In genomic region chr15:42511010-42511396, GRCh38 we compare ENCODE assay signal across 10 cellular contexts. TPM values are rescaled to one million over a fixed set of nuclear protein-coding genes. Genes with fewer than 3 reads are reported as not detected.
A peak's percentile ranks its signal among the peaks of the same experiment; 100 is the strongest.
DNase-seq lines count a peak whose midpoint lies in the region; ATAC-seq and TF ChIP-seq lines count a peak whose summit lies in the region.
"Had no signal": no experiment of that assay in that cellular context is flagged by ENCODE, and none has a peak within 500 bp of the region (broad histone marks: within the 10 kb centered on the region; RNA-seq: fewer than 3 reads in every experiment).

No MANE protein-coding gene starts in this region.

- H3K4me1 ChIP-seq in adrenal gland (replicated peaks in 1 of 2): peaks cover 30 to 37% of the 10 kb centered on the region in 2 donors
- H3K4me1 ChIP-seq in right cardiac atrium (ENCODE audit: control insufficient read depth, insufficient read depth, low read length): peaks cover 5% of the 10 kb centered on the region
- H3K4me1 ChIP-seq in CD4-positive, alpha-beta memory T cell (ENCODE audit: insufficient read depth, low read length): peaks cover 8% of the 10 kb centered on the region

- peak in 1 of 2 donors; percentile 12 for TF ChIP-seq POLR2A in adrenal gland (IDR thresholded peaks at IDR 0.05)

- no peak overlapping the region for H3K4me3 Mint-ChIP-seq in CD4-positive, alpha-beta memory T cell
- H3K4me3 Mint-ChIP-seq: stimulated activated naive CD8-positive, alpha-beta T cell treated with anti-CD3 and anti-CD28 coated beads, Interleukin-15, amount 100 ng/mL, for 72 hours had no signal

- H3K9me3 ChIP-seq in adrenal gland (replicated peaks in 1 of 3) (no peaks in the 10 kb centered on the region), right cardiac atrium (ENCODE audit: control insufficient read depth, low read length) (no peaks in the 10 kb centered on the region)
- H3K9me3 ChIP-seq in CD4-positive, alpha-beta memory T cell (ENCODE audit: control insufficient read depth in 1 of 2, low read length in 2 of 2): no peaks in the 10 kb centered on the region

- peak overlapping the region in 2 of 7 donors; percentile 30 to 79 for H3K27ac Mint-ChIP-seq in CD4-positive, alpha-beta memory T cell
- H3K27ac Mint-ChIP-seq: stimulated activated naive CD8-positive, alpha-beta T cell treated with anti-CD3 and anti-CD28 coated beads, Interleukin-15, amount 100 ng/mL, for 72 hours had no signal

- ATAC-seq in right cardiac atrium (peak in 1 of 2 donors; percentile 71), HG02870 (IDR thresholded peaks at IDR 0.05; ENCODE audit: unreplicated experiment) (no peak), GM18511 (IDR thresholded peaks at IDR 0.05; ENCODE audit: unreplicated experiment) (no peak)
- ATAC-seq: stimulated activated naive CD8-positive, alpha-beta T cell treated with anti-CD3 and anti-CD28 coated beads, Interleukin-15, amount 100 ng/mL, for 72 hours had no signal

- H3K36me3 ChIP-seq in adrenal gland (replicated peaks in 1 of 2): peaks cover 0 to 17% of the 10 kb centered on the region in 2 donors
- H3K36me3 ChIP-seq in CD4-positive, alpha-beta memory T cell (ENCODE audit: insufficient read depth, low read length): peaks cover 19% of the 10 kb centered on the region

- 16 to 21% (median 19%) methylated on average over 4 of the region's 4 CpGs for WGBS in adrenal gland, 4 donors
- WGBS in right cardiac atrium: 31% methylated on average over 4 of the region's 4 CpGs

- DNase-seq in HL-60 (ENCODE audit: low read depth in 1 of 2, low spot score in 1 of 2) (peak in 1 of 2 experiments; percentile 55), adrenal gland (no peak), right cardiac atrium (no peak), superior temporal gyrus (ENCODE audit: extremely low spot score) (peak; percentile 50), NK-92 (lab: John Stamatoyannopoulos, UW; ENCODE audit: unreplicated experiment) (no peak)
- DNase-seq in CD4-positive, alpha-beta memory T cell: no peak
- DNase-seq: NCI-H146; stimulated activated naive CD8-positive, alpha-beta T cell treated with anti-CD3 and anti-CD28 coated beads, Interleukin-15, amount 100 ng/mL, for 72 hours had no signal

- H3K9me3 Mint-ChIP-seq in CD4-positive, alpha-beta memory T cell: no peaks in the 10 kb centered on the region
- H3K9me3 Mint-ChIP-seq: stimulated activated naive CD8-positive, alpha-beta T cell treated with anti-CD3 and anti-CD28 coated beads, Interleukin-15, amount 100 ng/mL, for 72 hours had no signal

- CTCF ChIA-PET in CD4-positive, alpha-beta memory T cell (lab: Charles Lee; ENCODE audit: partially characterized antibody): interaction anchor here (0.6 kb wide), 1 partner anchor 1989 kb away, joined by 3 read pairs; no protein-coding TSS in a partner anchor

- no peaks in the 10 kb centered on the region for H3K27me3 Mint-ChIP-seq in CD4-positive, alpha-beta memory T cell
- H3K27me3 Mint-ChIP-seq: stimulated activated naive CD8-positive, alpha-beta T cell treated with anti-CD3 and anti-CD28 coated beads, Interleukin-15, amount 100 ng/mL, for 72 hours had no signal

- H3K4me1 Mint-ChIP-seq in CD4-positive, alpha-beta memory T cell: peaks cover 4 to 11% (median 9%) of the 10 kb centered on the region in 4 donors
- H3K4me1 Mint-ChIP-seq: stimulated activated naive CD8-positive, alpha-beta T cell treated with anti-CD3 and anti-CD28 coated beads, Interleukin-15, amount 100 ng/mL, for 72 hours had no signal

- H3K4me3 ChIP-seq in HL-60 (replicated peaks; ENCODE audit: insufficient read depth, low read length) (peak overlapping the region; percentile 1; the same call in 1 of the 2 replicates), adrenal gland (peak overlapping the region in 1 of 4 donors; percentile 31), right cardiac atrium (ENCODE audit: low read length) (peak overlapping the region; percentile 32)
- no peak overlapping the region for H3K4me3 ChIP-seq in CD4-positive, alpha-beta memory T cell (ENCODE audit: low read length in 2 of 2)

- POLR2A ChIA-PET in CD4-positive, alpha-beta memory T cell (lab: Charles Lee; ENCODE audit: partially characterized antibody): interaction anchor here (0.8 to 1.1 kb wide), 2 partner anchors 16 to 20 kb away, joined by 3 read pairs; partner anchors contain the start of genes SNAP23 and ZNF106

- peaks cover 27 to 48% of the 10 kb centered on the region in 2 donors for H3K36me3 Mint-ChIP-seq in CD4-positive, alpha-beta memory T cell

- intact Hi-C loops in adrenal gland (cut with DNase I) (no loop called here), right cardiac atrium (cut with DNase I) (no loop called here)
- intact Hi-C loops in CD4-positive, alpha-beta memory T cell (cut with micrococcal nuclease): no loop called here

- TF ChIP-seq CTCF in HL-60 (IDR thresholded peaks at IDR 0.05; ENCODE audit: insufficient read depth, low read length) (no peak), adrenal gland (IDR thresholded peaks at IDR 0.05) (no peak)

- H3K27me3 ChIP-seq in HL-60 (ENCODE audit: insufficient read depth, poor library complexity, severe bottlenecking) (no peaks in the 10 kb centered on the region), adrenal gland (no peaks in the 10 kb centered on the region), right cardiac atrium (ENCODE audit: control insufficient read depth, insufficient read depth) (no peaks in the 10 kb centered on the region)
- H3K27me3 ChIP-seq in CD4-positive, alpha-beta memory T cell (ENCODE audit: insufficient read depth, low read length): no peaks in the 10 kb centered on the region

- H3K27ac ChIP-seq in HL-60 (replicated peaks) (peak overlapping the region; percentile 79), adrenal gland (peak overlapping the region; percentile 4 to 77 (median 46)), right cardiac atrium (ENCODE audit: low read length) (no peak overlapping the region)
- H3K27ac ChIP-seq in CD4-positive, alpha-beta memory T cell (ENCODE audit: low read depth, low read length): no peak overlapping the region

RNA-seq across cellular contexts. Expression of gene SNAP23, which starts 15.6 kb away (rescaled TPM):
- total RNA-seq in adrenal gland (10 to 100 TPM; 44.7 to 88.2 (median 59.3) TPM), right cardiac atrium (10 to 100 TPM; 33.7 to 42.7 (median 39.0) TPM)
- polyA plus RNA-seq in adrenal gland (10 to 100 TPM; 54.0 to 74.2 (median 58.9) TPM), right cardiac atrium (28.4 TPM)
- 10 to 100 TPM; 70.6 to 72.0 TPM for total RNA-seq in CD4-positive, alpha-beta memory T cell
- 10 to 100 TPM; 81.9 to 92.3 TPM for polyA plus RNA-seq in CD4-positive, alpha-beta memory T cell

RNA-seq across cellular contexts. Expression of gene ZNF106, which starts 20.1 kb away (rescaled TPM):
- total RNA-seq in adrenal gland (10 to 100 TPM; 51.7 to 77.7 (median 61.5) TPM), right cardiac atrium (100 to 1,000 TPM; 408 to 507 (median 423) TPM)
- polyA plus RNA-seq in adrenal gland (10 to 100 TPM in 1 of 3 donors, 1 to 10 TPM in 2; 5.8 to 43.1 (median 9.5) TPM), right cardiac atrium (94.6 TPM)
- 10 to 100 TPM; 41.1 to 47.5 TPM for total RNA-seq in CD4-positive, alpha-beta memory T cell
- 10 to 100 TPM; 16.1 to 53.2 TPM for polyA plus RNA-seq in CD4-positive, alpha-beta memory T cell

RNA-seq across cellular contexts. Expression of gene LRRC57, which starts 37.6 kb away (rescaled TPM):
- total RNA-seq in adrenal gland (10 to 100 TPM in 6 of 8 donors, 1 to 10 TPM in 2; 7.1 to 26.2 (median 17.8) TPM), right cardiac atrium (10 to 100 TPM; 11.1 to 17.2 (median 14.4) TPM)
- polyA plus RNA-seq in adrenal gland (10 to 100 TPM in 1 of 3 donors, 1 to 10 TPM in 2; 3.3 to 13.7 (median 5.7) TPM), right cardiac atrium (7.3 TPM)
- total RNA-seq in CD4-positive, alpha-beta memory T cell: 10 to 100 TPM; 19.0 to 20.0 TPM
- polyA plus RNA-seq in CD4-positive, alpha-beta memory T cell: 1 to 10 TPM; 6.6 to 9.2 TPM

RNA-seq across cellular contexts. Expression of gene HAUS2, which starts 37.6 kb away (rescaled TPM):
- total RNA-seq in adrenal gland (10 to 100 TPM; 13.0 to 57.9 (median 19.0) TPM), right cardiac atrium (10 to 100 TPM; 10.0 to 15.2 (median 12.1) TPM)
- polyA plus RNA-seq in adrenal gland (10 to 100 TPM in 1 of 3 donors, 1 to 10 TPM in 2; 5.8 to 28.2 (median 6.2) TPM), right cardiac atrium (12.4 TPM)
- total RNA-seq in CD4-positive, alpha-beta memory T cell: 10 to 100 TPM; 16.4 to 20.0 TPM
- polyA plus RNA-seq in CD4-positive, alpha-beta memory T cell: 10 to 100 TPM; 26.4 to 28.2 TPM

Comparison
In these comparisons a context has a peak if more than half of its experiments do, and no peak if none do; other contexts are left out.
1. H3K27ac ChIP-seq: peak in HL-60 (single experiment) and adrenal gland (5 of 5); none in right cardiac atrium (single experiment) and CD4-positive, alpha-beta memory T cell (single experiment).
2. H3K4me3 ChIP-seq: peak in HL-60 (single experiment) and right cardiac atrium (single experiment); none in CD4-positive, alpha-beta memory T cell (0 of 2).
3. RNA of gene ZNF106, which starts 20.1 kb away (total RNA-seq): 408 to 507 TPM in right cardiac atrium; 51.7 to 77.7 TPM in adrenal gland and 41.1 to 47.5 TPM in CD4-positive, alpha-beta memory T cell; every median in the first group is over 4 times any median in the second.